9 cellular contexts compared by ENCODE assay signal in genomic region chr17:6712058-6712853, GRCh38. TPM values are rescaled to one million over a fixed set of nuclear protein-coding genes. Genes with fewer than 3 reads are reported as not detected.
DNase-seq lines count a peak whose midpoint lies in the region; TF ChIP-seq lines count a peak whose summit lies in the region.
"Had no signal": no experiment of that assay in that cellular context is flagged by ENCODE, and none has a peak within 500 bp of the region (broad histone marks: within the 10 kb centered on the region; RNA-seq: fewer than 3 reads in every experiment).

No MANE protein-coding gene starts in this region.

- H3K27me3 ChIP-seq in esophagus (ENCODE audit: control insufficient read depth in 1 of 2, insufficient read depth in 2 of 2, low read length in 2 of 2) (no peaks in the 10 kb centered on the region), neutrophil (peaks cover 90% of the 10 kb centered on the region)

- H3K4me1 ChIP-seq in ES-I3 (ENCODE audit: insufficient read depth, low read length) (no peaks in the 10 kb centered on the region), esophagus (ENCODE audit: control insufficient read depth in 2 of 2, insufficient read depth in 2 of 2, low read length in 1 of 2) (peaks cover 10 to 19% of the 10 kb centered on the region in 2 donors), neutrophil (ENCODE audit: control insufficient read depth in 1 of 2, insufficient read depth in 1 of 2, low read depth in 1 of 2, low read length in 1 of 2) (peaks cover 19 to 26% of the 10 kb centered on the region in 2 experiments)

- peak overlapping the region; percentile 71; the same call in 1 of the 2 replicates for H3K9ac ChIP-seq in ES-I3 (ENCODE audit: low read depth, low read length)

- 24 to 44% methylated on average over 11 of the region's 11 CpGs for WGBS in esophagus, 2 donors

- TF ChIP-seq CTCF in neutrophil (IDR thresholded peaks at IDR 0.05) = no peak

- H3K27ac ChIP-seq in esophagus (ENCODE audit: low read depth in 2 of 2, low read length in 1 of 2) = peak overlapping the region; percentile 2 to 79
- peak overlapping the region; percentile 50 for H3K27ac ChIP-seq in neutrophil

- H3K36me3 ChIP-seq in ES-I3 (ENCODE audit: insufficient read depth, low read length) (no peaks in the 10 kb centered on the region), esophagus (ENCODE audit: control insufficient read depth in 2 of 2, insufficient read depth in 2 of 2, low read length in 1 of 2) (no peaks in the 10 kb centered on the region), neutrophil (no peaks in the 10 kb centered on the region)

- H3K4me3 ChIP-seq in esophagus (ENCODE audit: low read depth in 1 of 2, low read length in 2 of 2) = peak overlapping the region in 1 of 2 donors; percentile 19
- H3K4me3 ChIP-seq in neutrophil (ENCODE audit: low read depth in 1 of 2, low read length in 1 of 2) = no peak overlapping the region

- DNase-seq in RPMI7951 (ENCODE audit: low read depth) (peak; percentile 11), T1000 (lab: John Stamatoyannopoulos, UW) (no peak), AG08395 (ENCODE audit: low spot score) (no peak), KG1 (lab: John Stamatoyannopoulos, UW) (no peak), NCI-H2107 (lab: John Stamatoyannopoulos, UW) (no peak)
- DNase-seq: natural killer cell had no signal

- H3K9me3 ChIP-seq in ES-I3 (ENCODE audit: control insufficient read depth, insufficient read depth, low read length) (no peaks in the 10 kb centered on the region), esophagus (ENCODE audit: control insufficient read depth in 2 of 2, insufficient read depth in 1 of 2, low read depth in 1 of 2, low read length in 1 of 2) (peaks cover 3 to 4% of the 10 kb centered on the region in 2 donors), neutrophil (no peaks in the 10 kb centered on the region)

RNA-seq across cellular contexts. Expression of gene SLC13A5, which starts 0.9 kb away (rescaled TPM):
- not detected in 2 replicates for total RNA-seq in RPMI7951 (2014; rRNA removed; shearing (Covaris generic))
- polyA plus RNA-seq in esophagus = 1 to 10 TPM in 1 of 2 donors, under 1 TPM in 1; 0.49 to 2.1 TPM
- total RNA-seq: natural killer cell had no signal

RNA-seq across cellular contexts. Expression of gene XAF1, which starts 43.6 kb away (rescaled TPM):
- total RNA-seq in RPMI7951 (2014; rRNA removed; shearing (Covaris generic)) = 18.0 and 28.1 TPM in 2 replicates
- polyA plus RNA-seq in esophagus = 10 to 100 TPM in 1 of 2 donors, 1 to 10 TPM in 1; 9.4 to 26.8 TPM
